23 cellular contexts compared by ENCODE assay signal in genomic region chr3:113096158-113096893, GRCh38.
DNase-seq lines count a peak whose midpoint lies in the region; ATAC-seq and TF ChIP-seq lines count a peak whose summit lies in the region.
"Had no signal": no experiment of that assay in that cellular context is flagged by ENCODE, and none has a peak within 500 bp of the region (broad histone marks: within the 10 kb centered on the region; RNA-seq: fewer than 3 reads in every experiment).

No MANE protein-coding gene starts in this region.

- no peak overlapping the region for H3K27ac ChIP-seq in GM23338 (ENCODE audit: low read depth)
- H3K27ac ChIP-seq: esophagus squamous epithelium, testis had no signal

- H3K4me1 ChIP-seq in GM23338 (ENCODE audit: insufficient read depth) = peaks cover 8% of the 10 kb centered on the region; the same call in 1 of the 2 replicates
- H3K4me1 ChIP-seq: esophagus squamous epithelium, testis had no signal

- H3K4me3 Mint-ChIP-seq in GM23338 = no peak overlapping the region
- H3K4me3 Mint-ChIP-seq: activated naive CD4-positive, alpha-beta T cell treated with anti-CD3 and anti-CD28 coated beads for 36 hours; CD4-positive, alpha-beta T cell; effector memory CD8-positive, alpha-beta T cell; stimulated activated memory B cell treated with anti-CD40 and anti-IgM and Interleukin-4, amounts not matched to agents 10 μg/mL and 1 μg/mL and 100 μg/mL, for 72 hours had no signal

- peaks cover 23% of the 10 kb centered on the region for H3K4me1 Mint-ChIP-seq in GM23338

- DNase-seq in GM23338 (ENCODE audit: low spot score) (no peak), astrocyte of the spinal cord (ENCODE audit: low read depth, low spot score) (peak; percentile 56), fibroblast of the aortic adventitia (ENCODE audit: low read depth) (peak; percentile 54), renal cortical epithelial cell (ENCODE audit: low read depth) (peak; percentile 50), activated T-cell treated with anti-CD3 and anti-CD28 coated beads for 4 hours (no peak), NCI-H774 (lab: John Stamatoyannopoulos, UW) (no peak)
- DNase-seq: activated naive CD4-positive, alpha-beta T cell treated with anti-CD3 and anti-CD28 coated beads for 36 hours; activated T-cell treated with anti-CD3 and anti-CD28 coated beads, Interleukin-2, amount 50 U/mL, for 48 hours; anterior cingulate cortex; CD4-positive, alpha-beta T cell; DMS53; effector memory CD8-positive, alpha-beta T cell; esophagus squamous epithelium; NCI-H1436 treated with DMSO at 0.1 percent for 48 hours; NCI-H510A treated with DMSO at 0.1 percent for 48 hours; NK-92 treated with Interleukin-12 subunit alpha and Interleukin-12 subunit beta, amount 100 ng/mL, for 24 hours; small intestine; T-helper 1 cell; testis had no signal

- H3F3A ChIP-seq in GM23338 (replicated peaks; ENCODE audit: low read depth) = no peaks in the 10 kb centered on the region

- no peak overlapping the region for H3K27ac Mint-ChIP-seq in GM23338
- H3K27ac Mint-ChIP-seq: activated naive CD4-positive, alpha-beta T cell treated with anti-CD3 and anti-CD28 coated beads for 36 hours; CD4-positive, alpha-beta T cell; effector memory CD8-positive, alpha-beta T cell; stimulated activated memory B cell treated with anti-CD40 and anti-IgM and Interleukin-4, amounts not matched to agents 10 μg/mL and 1 μg/mL and 100 μg/mL, for 72 hours had no signal

- H3K27me3 Mint-ChIP-seq in GM23338 (ENCODE audit: insufficient read depth, low read depth, poor library complexity) = no peaks in the 10 kb centered on the region
- H3K27me3 Mint-ChIP-seq: CD4-positive, alpha-beta T cell; effector memory CD8-positive, alpha-beta T cell; stimulated activated memory B cell treated with anti-CD40 and anti-IgM and Interleukin-4, amounts not matched to agents 10 μg/mL and 1 μg/mL and 100 μg/mL, for 72 hours had no signal

- 0 out of 2 replicates have a peak, but pooled peaks cover 1% of the 10 kb centered on the region for H3K9me2 ChIP-seq in GM23338 (ENCODE audit: insufficient read depth)

- no peak overlapping the region for H3K4me3 ChIP-seq in GM23338
- H3K4me3 ChIP-seq in astrocyte of the spinal cord (ENCODE audit: low read depth, low read length) = no peak overlapping the region
- H3K4me3 ChIP-seq in fibroblast of the aortic adventitia (ENCODE audit: low read depth, low read length) = no peak overlapping the region
- H3K4me3 ChIP-seq: esophagus squamous epithelium, GM12878, testis had no signal

- H3K9me3 Mint-ChIP-seq in GM23338 = 0 out of 3 replicates have a peak, but pooled peaks cover 2% of the 10 kb centered on the region
- H3K9me3 Mint-ChIP-seq: activated naive CD4-positive, alpha-beta T cell treated with anti-CD3 and anti-CD28 coated beads for 36 hours; CD4-positive, alpha-beta T cell; effector memory CD8-positive, alpha-beta T cell had no signal

- no peaks in the 10 kb centered on the region for H4K20me1 ChIP-seq in GM23338 (replicated peaks; ENCODE audit: insufficient read depth)

- H3K4me2 ChIP-seq in GM23338 = no peak overlapping the region

- H3K79me2 ChIP-seq in GM23338 (replicated peaks; ENCODE audit: insufficient read depth) = no peaks in the 10 kb centered on the region

- TF ChIP-seq CTCF in GM23338 (conservative IDR thresholded peaks at IDR 0.05; ENCODE audit: low read depth in 2 of 2) = no peak
- TF ChIP-seq CTCF in astrocyte of the spinal cord (IDR thresholded peaks at IDR 0.05; ENCODE audit: low read depth, low read length) = no peak
- TF ChIP-seq CTCF in fibroblast of the aortic adventitia (IDR thresholded peaks at IDR 0.05; ENCODE audit: insufficient read depth, low read length) = no peak

- H3K27me3 ChIP-seq in GM23338 (ENCODE audit: insufficient read depth) = no peaks in the 10 kb centered on the region
- H3K27me3 ChIP-seq: esophagus squamous epithelium, testis had no signal

- in situ Hi-C loops in astrocyte of the spinal cord (cut with HindIII; ENCODE audit: low sequenced_read_pairs) = no loop called here

- ATAC-seq in GM23338 (peak; percentile 70), GM21619 (IDR thresholded peaks at IDR 0.05; ENCODE audit: unreplicated experiment) (no peak)
- ATAC-seq: effector memory CD8-positive, alpha-beta T cell; GM12878; Panc1; stimulated activated memory B cell treated with anti-CD40 and anti-IgM and Interleukin-4, amounts not matched to agents 10 μg/mL and 1 μg/mL and 100 μg/mL, for 72 hours had no signal

- H3K36me3 Mint-ChIP-seq in GM23338 (ENCODE audit: low read depth) = no peaks in the 10 kb centered on the region

- peak overlapping the region; percentile 10; the same call in 1 of the 2 replicates for H2AFZ ChIP-seq in GM23338

- H3K36me3 ChIP-seq in GM23338 (ENCODE audit: insufficient read depth) = no peaks in the 10 kb centered on the region
- H3K36me3 ChIP-seq: esophagus squamous epithelium had no signal

TF ChIP-seq in GM23338, 12 proteins besides CTCF, POLR2A, EP300 and RAD21 (continues in another document):
- no peak for TF ChIP-seq NANOG (IDR thresholded peaks at IDR 0.05; ENCODE audit: borderline replicate concordance)
- no peak for TF ChIP-seq ZNF462 (CRISPR knock-in tag; IDR thresholded peaks at IDR 0.05)
- no peak for TF ChIP-seq ZNF331 (CRISPR knock-in tag; IDR thresholded peaks at IDR 0.05; ENCODE audit: low read depth)
- no peak for TF ChIP-seq STAT1 (IDR thresholded peaks at IDR 0.05; ENCODE audit: unreplicated experiment)
- no peak for TF ChIP-seq ETS1 (IDR thresholded peaks at IDR 0.05)
- no peak for TF ChIP-seq POLR2AphosphoS5 (IDR thresholded peaks at IDR 0.05; ENCODE audit: low read depth)

Comparison
In these comparisons a context has a peak if more than half of its experiments do, and no peak if none do; other contexts are left out.
1. DNase-seq: peak in astrocyte of the spinal cord (single experiment), fibroblast of the aortic adventitia (single experiment) and renal cortical epithelial cell (single experiment); none in GM23338 (single experiment), activated T-cell treated with anti-CD3 and anti-CD28 coated beads for 4 hours (single experiment) and NCI-H774 (single experiment).